26 cellular contexts compared by ENCODE assay signal in genomic region chr7:69691327-69691726, GRCh38.
"Had no signal": no experiment of that assay in that cellular context is flagged by ENCODE, and none has a peak within 500 bp of the region (broad histone marks: within the 10 kb centered on the region; RNA-seq: fewer than 3 reads in every experiment).

No MANE protein-coding gene starts in this region.

- H3K36me3 ChIP-seq: left lung, lower lobe of right lung, neural progenitor cell, ovary, right atrium auricular region, right lobe of liver, tibial nerve, uterus had no signal

- H3K9ac ChIP-seq: neural progenitor cell had no signal

- H3K4me3 ChIP-seq: left lung, lower lobe of right lung, neural progenitor cell, ovary, right atrium auricular region, right lobe of liver, skin epidermis, tibial nerve, uterus had no signal

- H3K27ac Mint-ChIP-seq: immature natural killer cell; naive thymus-derived CD8-positive, alpha-beta T cell; nephron progenitor cell; neural progenitor cell; progenitor cell of endocrine pancreas; stimulated activated naive B cell treated with anti-CD40 and anti-IgM and Interleukin-4, amounts not matched to agents 10 μg/mL and 1 μg/mL and 100 μg/mL, for 72 hours; stimulated activated naive CD8-positive, alpha-beta T cell treated with anti-CD3 and anti-CD28 coated beads, Interleukin-15, Interleukin-2, amounts not matched to agents 100 ng/mL and 50 ng/mL, for 24 hours had no signal

- DNase-seq: hypothalamus; immature natural killer cell; kidney; left colon; left lung; lower lobe of right lung; mammary epithelial cell; mesenchymal stem cell; naive thymus-derived CD8-positive, alpha-beta T cell; nephron progenitor cell; ovary; right lobe of liver; stimulated activated CD4-positive, alpha-beta T cell treated with anti-CD3 and anti-CD28 coated beads, Interleukin-12 subunit alpha, Interleukin-12 subunit beta, amount 100 ng/mL, for 4 hours; stimulated activated CD4-positive, alpha-beta T cell treated with anti-CD3 and anti-CD28 coated beads, Interleukin-15, amount 100 ng/mL, for 24 hours; stimulated activated CD4-positive, alpha-beta T cell treated with anti-CD3 and anti-CD28 coated beads, Interleukin-2, amount 100 ng/mL, for 24 hours; stimulated activated CD4-positive, alpha-beta T cell treated with anti-CD3 and anti-CD28 coated beads, Interleukin-4, amount 100 ng/mL, for 1 hour; stimulated activated naive B cell treated with anti-CD40 and anti-IgM and Interleukin-4, amounts not matched to agents 10 μg/mL and 1 μg/mL and 100 μg/mL, for 72 hours; substantia nigra; uterus had no signal

- H3K4me2 ChIP-seq: neural progenitor cell had no signal

- H3K9me3 ChIP-seq: left lung, lower lobe of right lung, ovary, right atrium auricular region, right lobe of liver, tibial nerve, uterus had no signal

- H3K4me3 Mint-ChIP-seq: immature natural killer cell; naive thymus-derived CD8-positive, alpha-beta T cell; nephron progenitor cell; neural progenitor cell; stimulated activated naive B cell treated with anti-CD40 and anti-IgM and Interleukin-4, amounts not matched to agents 10 μg/mL and 1 μg/mL and 100 μg/mL, for 72 hours; stimulated activated naive CD8-positive, alpha-beta T cell treated with anti-CD3 and anti-CD28 coated beads, Interleukin-15, Interleukin-2, amounts not matched to agents 100 ng/mL and 50 ng/mL, for 24 hours had no signal

- H3K4me1 ChIP-seq: left lung, right lobe of liver, uterus had no signal

- H3K27ac ChIP-seq: left lung, lower lobe of right lung, neural progenitor cell, ovary, right atrium auricular region, right lobe of liver, skin epidermis, tibial nerve, uterus had no signal

- H3K27me3 ChIP-seq: left lung, neural progenitor cell, ovary, right atrium auricular region, right lobe of liver, tibial nerve, uterus had no signal

- H3K27me3 Mint-ChIP-seq: stimulated activated naive B cell treated with anti-CD40 and anti-IgM and Interleukin-4, amounts not matched to agents 10 μg/mL and 1 μg/mL and 100 μg/mL, for 72 hours; stimulated activated naive CD8-positive, alpha-beta T cell treated with anti-CD3 and anti-CD28 coated beads, Interleukin-15, Interleukin-2, amounts not matched to agents 100 ng/mL and 50 ng/mL, for 24 hours; type B pancreatic cell had no signal

- H3K36me3 Mint-ChIP-seq: naive thymus-derived CD8-positive, alpha-beta T cell; stimulated activated naive B cell treated with anti-CD40 and anti-IgM and Interleukin-4, amounts not matched to agents 10 μg/mL and 1 μg/mL and 100 μg/mL, for 72 hours had no signal

- H2AFZ ChIP-seq: neural progenitor cell had no signal

- ATAC-seq: left colon; left lung; lower lobe of right lung; naive thymus-derived CD8-positive, alpha-beta T cell; stimulated activated naive B cell treated with anti-CD40 and anti-IgM and Interleukin-4, amounts not matched to agents 10 μg/mL and 1 μg/mL and 100 μg/mL, for 72 hours had no signal
